In the genomic region with DNA sequence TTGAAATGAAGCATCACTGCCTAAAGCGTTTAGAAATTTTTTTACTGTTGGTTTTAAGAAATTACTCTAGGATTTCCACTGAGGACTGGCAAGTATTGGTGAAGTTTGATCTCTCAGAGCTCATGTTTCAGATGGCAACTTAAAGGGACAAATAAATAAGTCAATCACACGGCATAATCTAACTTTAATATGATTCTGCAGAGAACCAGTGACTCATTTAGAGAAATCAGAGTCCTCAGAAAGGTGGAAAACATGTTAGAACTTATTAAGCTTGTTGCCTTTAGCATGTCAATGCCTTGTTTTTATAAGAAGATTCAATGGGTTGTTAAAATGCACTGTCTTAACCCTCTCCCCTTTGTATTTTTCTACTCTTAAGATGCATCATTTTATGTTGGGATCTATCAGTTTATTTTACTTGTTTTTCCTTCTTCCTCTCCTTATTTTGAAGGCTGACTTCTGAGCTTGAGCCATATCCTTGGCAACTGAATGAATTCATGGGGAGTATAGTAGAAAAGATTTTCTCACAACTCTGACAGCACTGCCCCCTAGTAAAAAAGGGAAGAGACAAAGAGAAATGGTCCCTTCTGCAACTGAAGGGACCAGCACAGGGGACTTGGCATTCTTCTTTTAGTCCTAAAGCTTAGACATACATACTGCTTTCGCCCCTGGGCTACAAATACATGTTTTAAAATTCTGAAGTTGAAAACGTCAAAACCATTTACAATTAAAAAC, we compare ENCODE assay signal across 10 cellular contexts.
DNase-seq lines count a peak whose midpoint lies in the region; ATAC-seq and TF ChIP-seq lines count a peak whose summit lies in the region.
"Had no signal": no experiment of that assay in that cellular context is flagged by ENCODE, and none has a peak within 500 bp of the region (broad histone marks: within the 10 kb centered on the region; RNA-seq: fewer than 3 reads in every experiment).

No MANE protein-coding gene starts in this region.

- peaks cover 25% of the 10 kb centered on the region for H3K4me1 ChIP-seq in ACC112 (ENCODE audit: control insufficient read depth, insufficient read depth, low read length, unreplicated experiment)
- H3K4me1 ChIP-seq in IMR-90 (ENCODE audit: control insufficient read depth, insufficient read depth, low read length): peaks cover 11% of the 10 kb centered on the region
- H3K4me1 ChIP-seq in transverse colon: peaks cover 11 to 42% (median 29%) of the 10 kb centered on the region in 4 donors

- no peaks in the 10 kb centered on the region for H3K36me3 Mint-ChIP-seq in activated naive CD8-positive, alpha-beta T cell
- no peaks in the 10 kb centered on the region for H3K36me3 Mint-ChIP-seq in Calu3 (ENCODE audit: insufficient read depth, unreplicated experiment)

- no peak overlapping the region for H2AK9ac ChIP-seq in IMR-90 (replicated peaks; ENCODE audit: low read depth, low read length, poor library complexity)

- no peak overlapping the region for H2BK15ac ChIP-seq in IMR-90 (ENCODE audit: low read depth, low read length)

- TF ChIP-seq EP300 in transverse colon (IDR thresholded peaks at IDR 0.05; ENCODE audit: low read depth): no peak

- ATAC-seq in IMR-90 (ENCODE audit: low read depth) (0 out of 2 replicates have a peak, but pooled peaks have one; percentile 10), sciatic nerve (no peak)

- peak overlapping the region; percentile 41; the same call in 1 of the 2 replicates for H3K18ac ChIP-seq in IMR-90 (ENCODE audit: low read depth, low read length)

- peak; percentile 10 for DNase-seq in IMR-90
- peak; percentile 22 for DNase-seq in left kidney (ENCODE audit: low read depth, low spot score)
- no peak for DNase-seq in Calu3
- no peak for DNase-seq in NCI-H446 (lab: John Stamatoyannopoulos, UW)
- DNase-seq in sciatic nerve (ENCODE audit: low spot score): no peak
- no peak for DNase-seq in transverse colon
- DNase-seq: NK-92 treated with Interleukin-12 subunit alpha and Interleukin-12 subunit beta, amount 100 ng/mL, for 24 hours; upper lobe of left lung had no signal

- POLR2A ChIA-PET in IMR-90 (lab: Charles Lee; ENCODE audit: unreplicated experiment): no interaction called here

- peak overlapping the region; percentile 73 for H3K4me3 Mint-ChIP-seq in activated naive CD8-positive, alpha-beta T cell
- H3K4me3 Mint-ChIP-seq in Calu3 (ENCODE audit: low read depth, unreplicated experiment): no peak overlapping the region

- peak overlapping the region; percentile 14; the same call in 1 of the 2 replicates for H2BK120ac ChIP-seq in IMR-90 (ENCODE audit: low read depth, low read length)

- H3K27ac ChIP-seq in ACC112 (ENCODE audit: low read depth, low read length): peak overlapping the region; percentile 78
- H3K27ac ChIP-seq in IMR-90 (ENCODE audit: insufficient read depth, low read length): peak overlapping the region; percentile 9; the same call in 1 of the 2 replicates
- H3K27ac ChIP-seq in transverse colon: peak overlapping the region in 2 of 4 donors; percentile 66 to 68

- TF ChIP-seq CTCF in IMR-90 (conservative IDR thresholded peaks at IDR 0.05; ENCODE audit: low read depth, low read length): 0 out of 2 replicates have a peak, but pooled peaks have one; percentile 1
- no peak for TF ChIP-seq CTCF in Calu3 (IDR thresholded peaks at IDR 0.05; ENCODE audit: unreplicated experiment)
- TF ChIP-seq CTCF in transverse colon (IDR thresholded peaks at IDR 0.05): no peak

- in situ Hi-C loops in IMR-90 (cut with MboI; ENCODE audit: low sequenced_read_pairs) (no loop called here), transverse colon (cut with MboI; ENCODE audit: low pct_ligation_motif_present in 1 of 4, low pct_unique_long_range_greater_than_20kb in 1 of 4, low sequenced_read_pairs in 3 of 4) (loop anchor here in 1 of 4 donors (25.0 kb wide), 1 partner anchor 848 kb away; the partner anchor contains the start of gene BCL6)

- H3K9me3 Mint-ChIP-seq in activated naive CD8-positive, alpha-beta T cell (ENCODE audit: low read depth): no peaks in the 10 kb centered on the region
- H3K9me3 Mint-ChIP-seq in Calu3 (ENCODE audit: low read depth, unreplicated experiment): no peaks in the 10 kb centered on the region

- 0 out of 2 replicates have a peak, but pooled peaks have one; percentile 6 for TF ChIP-seq RAD21 in IMR-90 (IDR thresholded peaks at IDR 0.05; ENCODE audit: low read length)

- H3K56ac ChIP-seq in IMR-90 (ENCODE audit: extremely low read depth, insufficient read depth, low read length): no peak overlapping the region

- peak overlapping the region; percentile 23; the same call in 1 of the 2 replicates for H3K9ac ChIP-seq in IMR-90 (ENCODE audit: low read depth, low read length)

- BruUV-seq in IMR-90 (replicated peaks; lab: Mats Ljungman, UMichigan): no TSS peak
- no TSS peak for BruUV-seq in Calu3 (replicated peaks; lab: Mats Ljungman, UMichigan)

- TF ChIP-seq POLR2A in IMR-90 (IDR thresholded peaks at IDR 0.05; ENCODE audit: low read depth, low read length) (no peak), transverse colon (IDR thresholded peaks at IDR 0.05) (no peak)

- H3K4ac ChIP-seq in IMR-90 (ENCODE audit: low read depth, low read length): no peak overlapping the region

- dilution Hi-C loops in IMR-90 (cut with HindIII; ENCODE audit: low sequenced_read_pairs, unreplicated experiment): no loop called here

- H4K91ac ChIP-seq in IMR-90 (ENCODE audit: insufficient read depth, low read depth, low read length): no peak overlapping the region

- intact Hi-C loops in IMR-90 (cut with micrococcal nuclease): no loop called here
- intact Hi-C loops in Calu3 (cut with micrococcal nuclease; ENCODE audit: unreplicated experiment): no loop called here
- intact Hi-C loops in sciatic nerve (cut with DNase I): no loop called here
- intact Hi-C loops in transverse colon (cut with DNase I; ENCODE audit: low total_unique reads): no loop called here

- CTCF ChIA-PET in IMR-90 (lab: Yijun Ruan, JAX) (no interaction called here), Calu3 (lab: Charles Lee) (no interaction called here)

- H2BK20ac ChIP-seq in IMR-90 (ENCODE audit: low read depth, low read length): no peak overlapping the region

- H2BK5ac ChIP-seq in IMR-90 (ENCODE audit: low read depth, low read length, poor library complexity, severe bottlenecking): peak overlapping the region; percentile 49

- no peak overlapping the region for H2AFZ ChIP-seq in ACC112 (ENCODE audit: low read length, unreplicated experiment)
- H2AFZ ChIP-seq in IMR-90 (replicated peaks; ENCODE audit: low read length, poor library complexity): no peak overlapping the region

- H3K4me3 ChIP-seq in ACC112 (ENCODE audit: low read depth, low read length) (peak overlapping the region; percentile 70), IMR-90 (ENCODE audit: insufficient read depth, low read depth, low read length) (no peak overlapping the region), transverse colon (no peak overlapping the region)
- H3K4me3 ChIP-seq: upper lobe of left lung had no signal

- H3K9me3 ChIP-seq in IMR-90 (ENCODE audit: control insufficient read depth, insufficient read depth, low read length): no peaks in the 10 kb centered on the region
- no peaks in the 10 kb centered on the region for H3K9me3 ChIP-seq in transverse colon
- H3K9me3 ChIP-seq: upper lobe of left lung had no signal

- peak overlapping the region; percentile 34; the same call in 1 of the 2 replicates for H3K23ac ChIP-seq in IMR-90 (ENCODE audit: low read depth, low read length)

- H3K36me3 ChIP-seq in ACC112 (ENCODE audit: insufficient read depth, low read length) (no peaks in the 10 kb centered on the region), IMR-90 (ENCODE audit: control insufficient read depth, insufficient read depth, low read length) (no peaks in the 10 kb centered on the region), transverse colon (no peaks in the 10 kb centered on the region)
- H3K36me3 ChIP-seq: upper lobe of left lung had no signal

- peak overlapping the region; percentile 72 for H3K4me2 ChIP-seq in IMR-90 (ENCODE audit: low read depth, low read length)

- H3K9me1 ChIP-seq in IMR-90 (ENCODE audit: insufficient read depth, low read length): peaks cover 3% of the 10 kb centered on the region; the same call in 1 of the 2 replicates

- H3K14ac ChIP-seq in IMR-90 (replicated peaks; ENCODE audit: low read depth, low read length): peak overlapping the region; percentile 13

- no peaks in the 10 kb centered on the region for H3K27me3 Mint-ChIP-seq in activated naive CD8-positive, alpha-beta T cell
- no peaks in the 10 kb centered on the region for H3K27me3 Mint-ChIP-seq in Calu3 (ENCODE audit: unreplicated experiment)

- H3K27me3 ChIP-seq in ACC112 (ENCODE audit: insufficient read depth, low read length) (no peaks in the 10 kb centered on the region), IMR-90 (ENCODE audit: control insufficient read depth, insufficient read depth, low read length) (no peaks in the 10 kb centered on the region), transverse colon (no peaks in the 10 kb centered on the region)
- H3K27me3 ChIP-seq: upper lobe of left lung had no signal

- H3K79me2 ChIP-seq in ACC112 (ENCODE audit: control insufficient read depth, insufficient read depth, low read length, unreplicated experiment): peaks cover 2% of the 10 kb centered on the region

- H4K8ac ChIP-seq in IMR-90 (ENCODE audit: low read depth in 2 of 2, low read length in 2 of 2): peak overlapping the region in 1 of 2 experiments; percentile 0; a peak in 1 of 4 replicates

- H3K79me1 ChIP-seq in IMR-90 (ENCODE audit: low read depth in 1 of 2, low read length in 2 of 2): peaks cover 36 to 49% of the 10 kb centered on the region in 2 experiments

- no peak overlapping the region for H2AK5ac ChIP-seq in IMR-90 (ENCODE audit: low read depth, low read length)

- H4K20me1 ChIP-seq in IMR-90 (ENCODE audit: insufficient read depth, low read length): peaks cover 3% of the 10 kb centered on the region; the same call in 1 of the 2 replicates

- H4K5ac ChIP-seq in IMR-90 (ENCODE audit: low read depth, low read length): no peak overlapping the region; the same call in 1 of the 2 replicates

- peaks cover 17% of the 10 kb centered on the region for H3K4me1 Mint-ChIP-seq in activated naive CD8-positive, alpha-beta T cell (ENCODE audit: low read depth)
- no peaks in the 10 kb centered on the region for H3K4me1 Mint-ChIP-seq in Calu3 (ENCODE audit: low read depth, unreplicated experiment)

- no CpG with 5 or more reads among the region's 4 CpGs for WGBS in IMR-90 (ENCODE audit: extremely low coverage in 2 of 2, insufficient read length in 1 of 2), 2 experiments
- 57 to 71% methylated on average over 4 of the region's 4 CpGs for WGBS in transverse colon (ENCODE audit: low coverage in 1 of 2), 2 donors

- no peak overlapping the region for H3K27ac Mint-ChIP-seq in activated naive CD8-positive, alpha-beta T cell
- H3K27ac Mint-ChIP-seq in Calu3 (ENCODE audit: unreplicated experiment): no peak overlapping the region

TF ChIP-seq in IMR-90, 13 proteins besides CTCF, POLR2A, EP300 and RAD21 (continues in another document):
- TF ChIP-seq SMC3 (IDR thresholded peaks at IDR 0.05; ENCODE audit: low read depth, low read length) (no peak), BHLHE40 (IDR thresholded peaks at IDR 0.05; ENCODE audit: low read depth, low read length) (no peak), RFX5 (IDR thresholded peaks at IDR 0.05; ENCODE audit: low read depth, low read length) (no peak)

Comparison
In these comparisons a context has a peak if more than half of its experiments do, and no peak if none do; other contexts are left out.
1. DNase-seq: peak in IMR-90 (single experiment) and left kidney (single experiment); none in Calu3 (single experiment), NCI-H446 (0 of 2), sciatic nerve (single experiment) and transverse colon (single experiment).